ENCODE assay signal across 9 cellular contexts in genomic region chr2:65265090-65266045, GRCh38. TPM values are rescaled to one million over a fixed set of nuclear protein-coding genes. Genes with fewer than 3 reads are reported as not detected.
DNase-seq lines count a peak whose midpoint lies in the region; ATAC-seq and TF ChIP-seq lines count a peak whose summit lies in the region.
"Had no signal": no experiment of that assay in that cellular context is flagged by ENCODE, and none has a peak within 500 bp of the region (broad histone marks: within the 10 kb centered on the region; RNA-seq: fewer than 3 reads in every experiment).

No MANE protein-coding gene starts in this region.

- ATAC-seq in natural killer cell treated with Interleukin-12 subunit alpha and Interleukin-12 subunit beta and Interleukin-15 and Interleukin-18, amount 100 ng/mL, for 72 hours = no peak
- ATAC-seq in GM18858 (IDR thresholded peaks at IDR 0.05; ENCODE audit: unreplicated experiment) = no peak

- no peak for TF ChIP-seq POLR2A in NB4 (IDR thresholded peaks at IDR 0.05; ENCODE audit: extremely low read depth, insufficient read length)

- no peak overlapping the region for H3K4me3 Mint-ChIP-seq in activated CD4-positive, alpha-beta T cell treated with anti-CD3 and anti-CD28 coated beads, Interleukin-2, amount 10 ng/mL, durations not matched to agents 7 days and 5 days
- H3K4me3 Mint-ChIP-seq in natural killer cell treated with Interleukin-12 subunit alpha and Interleukin-12 subunit beta and Interleukin-15 and Interleukin-18, amount 100 ng/mL, for 72 hours = no peak overlapping the region
- H3K4me3 Mint-ChIP-seq: stimulated activated naive CD8-positive, alpha-beta T cell treated with anti-CD3 and anti-CD28 coated beads, Interleukin-15, Interleukin-2, amounts not matched to agents 100 ng/mL and 50 ng/mL, for 24 hours had no signal

- H3K27me3 ChIP-seq in SU-DHL-6 (ENCODE audit: low read length) = no peaks in the 10 kb centered on the region

- H3K9ac ChIP-seq in SU-DHL-6 (ENCODE audit: low read length) = no peak overlapping the region

- no peaks in the 10 kb centered on the region for H3K27me3 Mint-ChIP-seq in activated CD4-positive, alpha-beta T cell treated with anti-CD3 and anti-CD28 coated beads, Interleukin-2, amount 10 ng/mL, durations not matched to agents 7 days and 5 days
- H3K27me3 Mint-ChIP-seq in natural killer cell treated with Interleukin-12 subunit alpha and Interleukin-12 subunit beta and Interleukin-15 and Interleukin-18, amount 100 ng/mL, for 72 hours = no peaks in the 10 kb centered on the region
- H3K27me3 Mint-ChIP-seq: stimulated activated naive CD8-positive, alpha-beta T cell treated with anti-CD3 and anti-CD28 coated beads, Interleukin-15, Interleukin-2, amounts not matched to agents 100 ng/mL and 50 ng/mL, for 24 hours had no signal

- DNase-seq in activated CD4-positive, alpha-beta T cell treated with anti-CD3 and anti-CD28 coated beads, Interleukin-2, amount 10 ng/mL, durations not matched to agents 7 days and 5 days = peak; percentile 25
- DNase-seq in activated CD4-positive, alpha-beta T cell treated with anti-CD3 and anti-CD28 coated beads, Interleukin-2, amount 50 U/mL, for 4 hours = no peak
- peak; percentile 81 for DNase-seq in NB4 (ENCODE audit: low read depth)
- peak; percentile 95 for DNase-seq in fibroblast of peridontal ligament (ENCODE audit: extremely low read depth)
- DNase-seq in natural killer cell treated with Interleukin-12 subunit alpha and Interleukin-12 subunit beta and Interleukin-15 and Interleukin-18, amount 100 ng/mL, for 72 hours (ENCODE audit: low spot score) = no peak
- no peak for DNase-seq in KG1 (lab: John Stamatoyannopoulos, UW)

- H3K27ac Mint-ChIP-seq in activated CD4-positive, alpha-beta T cell treated with anti-CD3 and anti-CD28 coated beads, Interleukin-2, amount 10 ng/mL, durations not matched to agents 7 days and 5 days = no peak overlapping the region
- peak overlapping the region; percentile 8 to 17 for H3K27ac Mint-ChIP-seq in natural killer cell treated with Interleukin-12 subunit alpha and Interleukin-12 subunit beta and Interleukin-15 and Interleukin-18, amount 100 ng/mL, for 72 hours

- peaks cover 28% of the 10 kb centered on the region for H3K79me2 ChIP-seq in SU-DHL-6 (ENCODE audit: insufficient read depth, low read length)

- H3K27ac ChIP-seq in SU-DHL-6 (ENCODE audit: low read depth, low read length) = no peak overlapping the region

- peaks cover 9% of the 10 kb centered on the region for H3K4me1 Mint-ChIP-seq in activated CD4-positive, alpha-beta T cell treated with anti-CD3 and anti-CD28 coated beads, Interleukin-2, amount 10 ng/mL, durations not matched to agents 7 days and 5 days
- peaks cover 18 to 31% of the 10 kb centered on the region in 2 donors for H3K4me1 Mint-ChIP-seq in natural killer cell treated with Interleukin-12 subunit alpha and Interleukin-12 subunit beta and Interleukin-15 and Interleukin-18, amount 100 ng/mL, for 72 hours (ENCODE audit: low read depth in 2 of 2)

- CTCF ChIA-PET in activated CD4-positive, alpha-beta T cell treated with anti-CD3 and anti-CD28 coated beads, Interleukin-2, amount 10 ng/mL, durations not matched to agents 7 days and 5 days (lab: Charles Lee) = no interaction called here

- H3K4me3 ChIP-seq in NB4 (ENCODE audit: low read depth, low read length) (no peak overlapping the region), SU-DHL-6 (ENCODE audit: insufficient read depth, low read length, poor library complexity, severe bottlenecking) (no peak overlapping the region)

- H3K36me3 ChIP-seq in SU-DHL-6 (ENCODE audit: low read length) = peaks cover 59% of the 10 kb centered on the region

- no peak overlapping the region for H3K4me2 ChIP-seq in SU-DHL-6 (ENCODE audit: low read depth, low read length, poor library complexity, severe bottlenecking)

- H2AFZ ChIP-seq in SU-DHL-6 (ENCODE audit: low read depth, low read length, severe bottlenecking) = no peak overlapping the region

- H3K9me3 Mint-ChIP-seq in activated CD4-positive, alpha-beta T cell treated with anti-CD3 and anti-CD28 coated beads, Interleukin-2, amount 10 ng/mL, durations not matched to agents 7 days and 5 days = no peaks in the 10 kb centered on the region
- no peaks in the 10 kb centered on the region for H3K9me3 Mint-ChIP-seq in natural killer cell treated with Interleukin-12 subunit alpha and Interleukin-12 subunit beta and Interleukin-15 and Interleukin-18, amount 100 ng/mL, for 72 hours
- H3K9me3 Mint-ChIP-seq: stimulated activated naive CD8-positive, alpha-beta T cell treated with anti-CD3 and anti-CD28 coated beads, Interleukin-15, Interleukin-2, amounts not matched to agents 100 ng/mL and 50 ng/mL, for 24 hours had no signal

- POLR2A ChIA-PET in activated CD4-positive, alpha-beta T cell treated with anti-CD3 and anti-CD28 coated beads, Interleukin-2, amount 10 ng/mL, durations not matched to agents 7 days and 5 days (lab: Charles Lee) = no interaction called here

- no peaks in the 10 kb centered on the region for H3K9me3 ChIP-seq in SU-DHL-6 (ENCODE audit: insufficient read depth, low read length)

- peaks cover 4% of the 10 kb centered on the region; the same call in 1 of the 2 replicates for H4K20me1 ChIP-seq in SU-DHL-6 (ENCODE audit: low read depth, low read length)

- H3K36me3 Mint-ChIP-seq in activated CD4-positive, alpha-beta T cell treated with anti-CD3 and anti-CD28 coated beads, Interleukin-2, amount 10 ng/mL, durations not matched to agents 7 days and 5 days (ENCODE audit: low read depth) = peaks cover 48% of the 10 kb centered on the region
- peaks cover 39% of the 10 kb centered on the region for H3K36me3 Mint-ChIP-seq in natural killer cell treated with Interleukin-12 subunit alpha and Interleukin-12 subunit beta and Interleukin-15 and Interleukin-18, amount 100 ng/mL, for 72 hours

- H3F3A ChIP-seq in SU-DHL-6 (ENCODE audit: insufficient read depth) = peaks cover 16% of the 10 kb centered on the region; the same call in 1 of the 2 replicates

- peak; percentile 59 for TF ChIP-seq CTCF in NB4 (IDR thresholded peaks at IDR 0.05; ENCODE audit: low read depth, low read length)
- TF ChIP-seq CTCF in SU-DHL-6 (IDR thresholded peaks at IDR 0.05; ENCODE audit: insufficient read depth, low read length, poor library complexity, severe bottlenecking) = peak; percentile 66

- H3K9me2 ChIP-seq in SU-DHL-6 (replicated peaks; ENCODE audit: insufficient read depth, low read length) = no peaks in the 10 kb centered on the region

RNA-seq across cellular contexts. Expression of gene ACTR2, which starts 37.7 kb away (rescaled TPM):
- 100 to 1,000 TPM; 467 to 502 TPM for total RNA-seq in activated CD4-positive, alpha-beta T cell treated with anti-CD3 and anti-CD28 coated beads, Interleukin-2, amount 10 ng/mL, durations not matched to agents 7 days and 5 days
- total RNA-seq in natural killer cell treated with Interleukin-12 subunit alpha and Interleukin-12 subunit beta and Interleukin-15 and Interleukin-18, amount 100 ng/mL, for 72 hours = 100 to 1,000 TPM; 227 to 491 TPM

Comparison
In these comparisons a context has a peak if more than half of its experiments do, and no peak if none do; other contexts are left out.
1. DNase-seq: peak in activated CD4-positive, alpha-beta T cell treated with anti-CD3 and anti-CD28 coated beads, Interleukin-2, amount 10 ng/mL, durations not matched to agents 7 days and 5 days (single experiment), NB4 (single experiment) and fibroblast of peridontal ligament (single experiment); none in activated CD4-positive, alpha-beta T cell treated with anti-CD3 and anti-CD28 coated beads, Interleukin-2, amount 50 U/mL, for 4 hours (0 of 2), natural killer cell treated with Interleukin-12 subunit alpha and Interleukin-12 subunit beta and Interleukin-15 and Interleukin-18, amount 100 ng/mL, for 72 hours (single experiment) and KG1 (single experiment).